Comparison of ENCODE assay signal across 15 cellular contexts in the genomic region with DNA sequence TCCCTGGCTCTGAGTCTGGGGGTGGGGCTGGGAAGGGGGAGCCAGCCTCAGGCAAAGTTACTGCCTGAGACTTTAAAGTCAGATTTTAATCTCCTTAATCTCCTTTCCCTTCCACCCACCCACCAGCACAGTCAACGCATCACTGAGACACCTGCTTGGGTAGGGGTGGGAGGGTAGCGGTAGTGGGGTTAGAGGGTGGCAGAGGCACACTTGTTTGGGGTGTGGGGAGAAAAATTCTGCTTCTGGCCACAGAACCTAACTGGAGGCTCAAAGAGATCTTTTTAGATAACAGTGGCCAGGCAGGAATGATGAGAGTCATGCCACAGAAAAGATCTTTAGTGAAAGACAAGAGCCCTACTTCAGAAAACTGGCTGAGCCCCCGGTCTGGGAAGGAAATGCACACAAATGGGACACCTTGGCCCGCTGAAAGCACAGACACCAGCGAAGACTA. TPM values are rescaled to one million over a fixed set of nuclear protein-coding genes. Genes with fewer than 3 reads are reported as not detected.
DNase-seq lines count a peak whose midpoint lies in the region; ATAC-seq and TF ChIP-seq lines count a peak whose summit lies in the region.
"Had no signal": no experiment of that assay in that cellular context is flagged by ENCODE, and none has a peak within 500 bp of the region (broad histone marks: within the 10 kb centered on the region; RNA-seq: fewer than 3 reads in every experiment).

No MANE protein-coding gene starts in this region.

- intact Hi-C loops in activated CD4-positive, alpha-beta T cell treated with anti-CD3 and anti-CD28 coated beads, Interleukin-2, amount 10 ng/mL, durations not matched to agents 24 days and 14 days (cut with micrococcal nuclease), result loop anchor here (1.0 to 10.0 kb wide), 5 partner anchors 18 to 151 kb away; no protein-coding TSS in a partner anchor
- intact Hi-C loops in ascending aorta (cut with DNase I), result no loop called here
- intact Hi-C loops in Right ventricle myocardium inferior (cut with DNase I), result no loop called here

- peaks cover 67% of the 10 kb centered on the region for H3K4me1 Mint-ChIP-seq in activated CD4-positive, alpha-beta T cell treated with anti-CD3 and anti-CD28 coated beads, Interleukin-2, amount 10 ng/mL, durations not matched to agents 24 days and 14 days
- H3K4me1 Mint-ChIP-seq in activated naive CD8-positive, alpha-beta T cell (ENCODE audit: low read depth), result peaks cover 83% of the 10 kb centered on the region

- H3K27me3 Mint-ChIP-seq in activated CD4-positive, alpha-beta T cell treated with anti-CD3 and anti-CD28 coated beads, Interleukin-2, amount 10 ng/mL, durations not matched to agents 24 days and 14 days, result no peaks in the 10 kb centered on the region
- H3K27me3 Mint-ChIP-seq in activated naive CD8-positive, alpha-beta T cell, result no peaks in the 10 kb centered on the region

- peak overlapping the region; percentile 70 for H3K27ac Mint-ChIP-seq in activated CD4-positive, alpha-beta T cell treated with anti-CD3 and anti-CD28 coated beads, Interleukin-2, amount 10 ng/mL, durations not matched to agents 24 days and 14 days
- H3K27ac Mint-ChIP-seq in activated naive CD8-positive, alpha-beta T cell, result peak overlapping the region; percentile 81

- ATAC-seq in GM18867 (IDR thresholded peaks at IDR 0.05; ENCODE audit: unreplicated experiment), result no peak
- ATAC-seq in Right ventricle myocardium inferior, result no peak
- ATAC-seq: left lung had no signal

- TF ChIP-seq CTCF in ascending aorta (IDR thresholded peaks at IDR 0.05), result no peak

- H3K36me3 ChIP-seq in KOPT-K1 (ENCODE audit: insufficient read depth, low read length) (peaks cover 41% of the 10 kb centered on the region), ascending aorta (no peaks in the 10 kb centered on the region), MG63 (no peaks in the 10 kb centered on the region)
- H3K36me3 ChIP-seq: BLaER1, left lung had no signal

- H3K4me3 ChIP-seq in ascending aorta (no peak overlapping the region), MG63 (no peak overlapping the region)
- H3K4me3 ChIP-seq: BLaER1, hepatocyte, left lung had no signal

- H3K4me3 Mint-ChIP-seq in activated CD4-positive, alpha-beta T cell treated with anti-CD3 and anti-CD28 coated beads, Interleukin-2, amount 10 ng/mL, durations not matched to agents 24 days and 14 days, result peak overlapping the region; percentile 61
- H3K4me3 Mint-ChIP-seq in activated naive CD8-positive, alpha-beta T cell, result peak overlapping the region; percentile 80
- H3K4me3 Mint-ChIP-seq: neural crest cell had no signal

- H3K4me1 ChIP-seq in ascending aorta, result no peaks in the 10 kb centered on the region
- H3K4me1 ChIP-seq: BLaER1, left lung had no signal

- H3K27me3 ChIP-seq in ascending aorta (no peaks in the 10 kb centered on the region), MG63 (0 out of 2 replicates have a peak, but pooled peaks cover 2% of the 10 kb centered on the region)
- H3K27me3 ChIP-seq: BLaER1, hepatocyte, left lung had no signal

- no peaks in the 10 kb centered on the region for H3K9me3 Mint-ChIP-seq in activated CD4-positive, alpha-beta T cell treated with anti-CD3 and anti-CD28 coated beads, Interleukin-2, amount 10 ng/mL, durations not matched to agents 24 days and 14 days
- H3K9me3 Mint-ChIP-seq in activated naive CD8-positive, alpha-beta T cell (ENCODE audit: low read depth), result no peaks in the 10 kb centered on the region

- peak overlapping the region; percentile 90 for H3K27ac ChIP-seq in KOPT-K1 (ENCODE audit: low read depth, low read length, poor library complexity, severe bottlenecking)
- H3K27ac ChIP-seq in ascending aorta, result no peak overlapping the region
- H3K27ac ChIP-seq: BLaER1, hepatocyte, left lung had no signal

- no peaks in the 10 kb centered on the region for H3K9me3 ChIP-seq in KOPT-K1 (ENCODE audit: insufficient read depth, low read length, poor library complexity, severe bottlenecking)
- H3K9me3 ChIP-seq in ascending aorta, result no peaks in the 10 kb centered on the region
- H3K9me3 ChIP-seq in MG63, result no peaks in the 10 kb centered on the region
- H3K9me3 ChIP-seq: BLaER1, left lung had no signal

- H3K36me3 Mint-ChIP-seq in activated CD4-positive, alpha-beta T cell treated with anti-CD3 and anti-CD28 coated beads, Interleukin-2, amount 10 ng/mL, durations not matched to agents 24 days and 14 days (ENCODE audit: low read depth), result peaks cover 56% of the 10 kb centered on the region
- peaks cover 13% of the 10 kb centered on the region for H3K36me3 Mint-ChIP-seq in activated naive CD8-positive, alpha-beta T cell

- DNase-seq in activated CD4-positive, alpha-beta T cell treated with anti-CD3 and anti-CD28 coated beads, Interleukin-2, amount 10 ng/mL, durations not matched to agents 24 days and 14 days, result no peak
- DNase-seq in stimulated activated CD4-positive, alpha-beta T cell treated with anti-CD3 and anti-CD28 coated beads, Interleukin-4, amount 100 ng/mL, for 1 hour, result peak; percentile 54
- DNase-seq in ascending aorta (ENCODE audit: low spot score in 2 of 2) (no peak), MG63 (no peak), Right ventricle myocardium inferior (ENCODE audit: missing footprints) (no peak)
- DNase-seq: erythroblast, left lung, SW 1271 had no signal

RNA-seq across cellular contexts. Expression of a gene that starts 44.1 kb away (rescaled TPM):
- total RNA-seq in activated CD4-positive, alpha-beta T cell treated with anti-CD3 and anti-CD28 coated beads, Interleukin-2, amount 10 ng/mL, durations not matched to agents 24 days and 14 days, result 183 and 186 TPM in 2 replicates
- total RNA-seq in ascending aorta, result 3.7 TPM
- 2.5 TPM in 1 of 2 replicates, not detected in the other for total RNA-seq in MG63 (2014; rRNA removed; shearing (Covaris generic); ENCODE audit: low replicate concordance)
- 0.92 TPM for total RNA-seq in Right ventricle myocardium inferior
- total RNA-seq: hepatocyte, LHCN-M2 had no signal

Comparison
In these comparisons a context has a peak if more than half of its experiments do, and no peak if none do; other contexts are left out.
1. RNA of a gene that starts 44.1 kb away (total RNA-seq): 183 to 186 TPM in activated CD4-positive, alpha-beta T cell treated with anti-CD3 and anti-CD28 coated beads, Interleukin-2, amount 10 ng/mL, durations not matched to agents 24 days and 14 days; 3.7 TPM in ascending aorta (single experiment), 0.92 TPM in Right ventricle myocardium inferior (single experiment) and 2.5 TPM in MG63; every median in the first group is over 10 times any median in the second.